In the genomic region with DNA sequence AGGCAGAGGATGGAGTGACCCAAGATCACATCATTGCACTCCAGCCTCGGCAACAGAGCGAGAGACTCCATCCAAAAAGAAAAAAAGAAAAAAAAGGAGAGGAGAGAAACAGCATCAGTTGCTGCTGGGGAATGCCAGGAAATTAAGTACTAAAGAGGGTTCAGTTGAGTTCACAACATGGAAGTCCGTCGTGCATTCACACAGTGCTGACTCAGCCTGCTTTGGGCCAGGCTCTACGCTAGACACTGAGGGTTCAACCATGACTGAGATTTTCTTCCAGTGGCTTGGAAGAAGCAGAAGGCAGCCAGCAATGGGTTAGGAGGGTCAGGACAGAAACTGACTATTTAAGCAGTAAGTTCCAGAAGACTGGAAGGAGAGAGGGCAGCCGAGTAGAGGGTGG, we compare ENCODE assay signal across 2 cellular contexts.
TF ChIP-seq lines count a peak whose summit lies in the region.

No MANE protein-coding gene starts in this region.

TF ChIP-seq in IMR-90, 13 proteins besides CTCF, POLR2A, EP300 and RAD21:
- TF ChIP-seq MAZ (IDR thresholded peaks at IDR 0.05; ENCODE audit: borderline replicate concordance, low read depth, low read length) (no peak), MAFK (IDR thresholded peaks at IDR 0.05; ENCODE audit: low read depth, low read length) (peak; percentile 30; the same call in 1 of the 2 replicates), RCOR1 (IDR thresholded peaks at IDR 0.05; ENCODE audit: insufficient replicate concordance, low read length) (no peak), SMC3 (IDR thresholded peaks at IDR 0.05; ENCODE audit: low read depth, low read length) (no peak), MXI1 (IDR thresholded peaks at IDR 0.05; ENCODE audit: borderline replicate concordance, low read depth, low read length) (no peak), CEBPB (IDR thresholded peaks at IDR 0.05; ENCODE audit: low read depth, low read length) (no peak)
TF ChIP-seq in IMR-90: peak in this region for 1.

TF ChIP-seq in HepG2, 621 proteins besides CTCF, POLR2A, EP300 and RAD21:
- TF ChIP-seq RBM22 (optimal IDR thresholded peaks at IDR 0.05; ENCODE audit: low read length) (peak; percentile 15), MAFF (IDR thresholded peaks at IDR 0.05; ENCODE audit: low read depth, low read length) (0 out of 2 replicates have a peak, but pooled peaks have one; percentile 3), MAFK (conservative IDR thresholded peaks at IDR 0.05 in 1 of 2, IDR thresholded peaks at IDR 0.05 in 1 of 2; ENCODE audit: low read length in 2 of 2) (peak; percentile 28 to 57; a peak in 2 of 4 replicates), AKAP8 (CRISPR knock-in tag; IDR thresholded peaks at IDR 0.05) (no peak)
TF ChIP-seq in HepG2: peak in this region for 3.
